8 cellular contexts compared by ENCODE assay signal in genomic region chr19:5031231-5032100, GRCh38.
DNase-seq lines count a peak whose midpoint lies in the region; ATAC-seq, FAIRE-seq and TF ChIP-seq lines count a peak whose summit lies in the region.

No MANE protein-coding gene starts in this region.

- TF ChIP-seq EP300 in Ishikawa (IDR thresholded peaks at IDR 0.05; ENCODE audit: borderline replicate concordance): no peak

- DNase-seq in GM12892 (ENCODE audit: insufficient read length) (peak; percentile 98), RWPE2 (ENCODE audit: low spot score) (no peak), fibroblast of villous mesenchyme (ENCODE audit: low read depth) (peak; percentile 74), nucleus accumbens (lab: John Stamatoyannopoulos, UW) (peak in 52 of 56 donors; percentile 23 to 91 (median 70)), substantia nigra (lab: John Stamatoyannopoulos, UW) (peak in 48 of 49 donors; percentile 15 to 90 (median 74))
- DNase-seq in activated T-helper 2 cell treated with anti-CD3 and anti-CD28 coated beads, Interferon-gamma antibody, Interleukin-2, Interleukin-4, amounts not matched to agents 10 μg/mL and 5 μg/mL and 100 μg/mL, durations not matched to agents 14 hours and 24 hours and 36 hours (ENCODE audit: low spot score): peak; percentile 66

- ATAC-seq in RWPE2 (ENCODE audit: low read depth) (peak; percentile 90), GM21390 (IDR thresholded peaks at IDR 0.05; ENCODE audit: unreplicated experiment) (no peak)

- TF ChIP-seq POLR2A in GM12892 (IDR thresholded peaks at IDR 0.05; ENCODE audit: low read depth, low read length): no peak

- TF ChIP-seq CTCF in RWPE2 (IDR thresholded peaks at IDR 0.05; ENCODE audit: poor library complexity, severe bottlenecking): peak; percentile 81
- TF ChIP-seq CTCF in fibroblast of villous mesenchyme (IDR thresholded peaks at IDR 0.05; ENCODE audit: insufficient read depth, low read depth, low read length): peak; percentile 93

- peaks cover 15% of the 10 kb centered on the region for H3K36me3 Mint-ChIP-seq in activated T-helper 2 cell treated with anti-CD3 and anti-CD28 coated beads, Interferon-gamma antibody, Interleukin-2, Interleukin-4, amounts not matched to agents 10 μg/mL and 5 μg/mL and 100 μg/mL, durations not matched to agents 14 hours and 24 hours and 36 hours (ENCODE audit: low read depth)

- no peak overlapping the region for H3K27ac ChIP-seq in RWPE2 (ENCODE audit: poor library complexity, severe bottlenecking)
- H3K27ac ChIP-seq in substantia nigra (ENCODE audit: low read depth, low read length, poor library complexity, severe bottlenecking): no peak overlapping the region

- H3K9me3 Mint-ChIP-seq in activated T-helper 2 cell treated with anti-CD3 and anti-CD28 coated beads, Interferon-gamma antibody, Interleukin-2, Interleukin-4, amounts not matched to agents 10 μg/mL and 5 μg/mL and 100 μg/mL, durations not matched to agents 14 hours and 24 hours and 36 hours: no peaks in the 10 kb centered on the region

- H3K4me3 ChIP-seq in RWPE2 (ENCODE audit: severe bottlenecking) (no peak overlapping the region), fibroblast of villous mesenchyme (ENCODE audit: low read depth, low read length) (no peak overlapping the region)

- intact Hi-C loops in activated T-helper 2 cell treated with anti-CD3 and anti-CD28 coated beads, Interferon-gamma antibody, Interleukin-2, Interleukin-4, amounts not matched to agents 10 μg/mL and 5 μg/mL and 100 μg/mL, durations not matched to agents 14 hours and 24 hours and 36 hours (cut with micrococcal nuclease): loop anchor here (2.0 to 10.0 kb wide), 3 partner anchors 31 to 217 kb away; no protein-coding TSS in a partner anchor

- FAIRE-seq in GM12892 (lab: Jason Lieb, UNC): peak; percentile 92

- no peak overlapping the region for H3K27ac Mint-ChIP-seq in activated T-helper 2 cell treated with anti-CD3 and anti-CD28 coated beads, Interferon-gamma antibody, Interleukin-2, Interleukin-4, amounts not matched to agents 10 μg/mL and 5 μg/mL and 100 μg/mL, durations not matched to agents 14 hours and 24 hours and 36 hours

- H3K27me3 ChIP-seq in RWPE2 (ENCODE audit: insufficient read depth, poor library complexity, severe bottlenecking): no peaks in the 10 kb centered on the region

- peaks cover 10% of the 10 kb centered on the region for H3K36me3 ChIP-seq in RWPE2 (ENCODE audit: low read depth)

- no peaks in the 10 kb centered on the region for H3K9me3 ChIP-seq in RWPE2 (ENCODE audit: severe bottlenecking)

- H3K4me1 Mint-ChIP-seq in activated T-helper 2 cell treated with anti-CD3 and anti-CD28 coated beads, Interferon-gamma antibody, Interleukin-2, Interleukin-4, amounts not matched to agents 10 μg/mL and 5 μg/mL and 100 μg/mL, durations not matched to agents 14 hours and 24 hours and 36 hours (ENCODE audit: low read depth): no peaks in the 10 kb centered on the region

- peak; percentile 94 for TF ChIP-seq RAD21 in Ishikawa (IDR thresholded peaks at IDR 0.05; ENCODE audit: low read depth)

- H3K27me3 Mint-ChIP-seq in activated T-helper 2 cell treated with anti-CD3 and anti-CD28 coated beads, Interferon-gamma antibody, Interleukin-2, Interleukin-4, amounts not matched to agents 10 μg/mL and 5 μg/mL and 100 μg/mL, durations not matched to agents 14 hours and 24 hours and 36 hours (ENCODE audit: low read depth): no peaks in the 10 kb centered on the region

- H3K4me1 ChIP-seq in RWPE2 (ENCODE audit: insufficient read depth, poor library complexity, severe bottlenecking): no peaks in the 10 kb centered on the region

- H3K4me3 Mint-ChIP-seq in activated T-helper 2 cell treated with anti-CD3 and anti-CD28 coated beads, Interferon-gamma antibody, Interleukin-2, Interleukin-4, amounts not matched to agents 10 μg/mL and 5 μg/mL and 100 μg/mL, durations not matched to agents 14 hours and 24 hours and 36 hours (ENCODE audit: low read depth): no peak overlapping the region

TF ChIP-seq in Ishikawa, 13 proteins besides CTCF, POLR2A, EP300 and RAD21:
- TF ChIP-seq TEAD4 (IDR thresholded peaks at IDR 0.05) (no peak), CREB1 (IDR thresholded peaks at IDR 0.05; ENCODE audit: low read depth) (no peak), CEBPB (IDR thresholded peaks at IDR 0.05) (no peak), ZBTB7A (IDR thresholded peaks at IDR 0.05; ENCODE audit: low read depth) (no peak), TAF1 (IDR thresholded peaks at IDR 0.05; ENCODE audit: low read depth) (no peak), FOXM1 (IDR thresholded peaks at IDR 0.05; ENCODE audit: borderline replicate concordance, low read depth) (no peak)
